8 cellular contexts compared by ENCODE assay signal in the genomic region with DNA sequence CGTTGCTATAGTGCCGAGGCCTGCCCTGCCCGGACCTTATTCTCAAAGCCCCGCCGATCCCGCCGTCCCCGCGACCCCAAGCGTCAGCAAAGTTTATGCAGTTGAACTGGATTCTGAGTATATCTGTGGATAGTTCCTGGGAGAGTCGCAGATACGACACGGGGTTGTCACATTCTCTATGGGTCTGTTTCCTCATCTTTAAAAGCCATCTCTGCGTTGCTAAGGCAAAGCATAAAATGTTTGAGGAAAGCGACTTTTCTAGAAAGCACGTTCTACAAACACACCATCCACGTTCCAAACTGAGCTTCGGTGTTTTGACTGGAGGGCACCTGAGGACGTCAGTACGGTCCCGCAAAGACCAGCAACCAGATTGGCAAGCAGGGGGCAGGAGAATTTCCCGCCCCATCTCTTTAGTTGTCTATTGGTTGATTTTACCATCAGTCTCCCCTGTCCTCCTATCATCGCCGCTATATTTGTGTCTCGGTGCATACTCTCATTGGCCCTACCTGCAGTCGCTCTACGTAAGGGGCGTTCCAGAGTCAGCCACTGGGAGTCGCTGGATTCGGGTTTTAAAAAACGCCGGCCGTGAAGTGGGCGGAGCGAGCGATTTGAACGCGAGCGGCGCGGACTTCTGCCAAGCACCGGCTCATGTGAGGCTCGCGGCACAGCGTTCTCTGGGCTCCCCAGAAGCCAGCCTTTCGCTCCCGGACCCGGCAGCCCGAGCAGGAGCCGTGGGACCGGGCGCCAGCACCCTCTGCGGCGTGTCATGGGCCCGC. TPM values are rescaled to one million over a fixed set of nuclear protein-coding genes. Genes with fewer than 3 reads are reported as not detected.
DNase-seq lines count a peak whose midpoint lies in the region; ATAC-seq and TF ChIP-seq lines count a peak whose summit lies in the region.

A gene (plus strand): TSS at position 626 of the 776 bp plus-strand sequence. CDS start 141 bp downstream, at position 767.

- H3K4me1 ChIP-seq in mammary epithelial cell (ENCODE audit: insufficient read depth, low read length) (peaks cover 6% of the 10 kb centered on the region), iPS-20b (ENCODE audit: insufficient read depth, low read length) (0 out of 2 replicates have a peak, but pooled peaks cover 3% of the 10 kb centered on the region)

- ATAC-seq in GM18870 (IDR thresholded peaks at IDR 0.05; ENCODE audit: unreplicated experiment) (peak; percentile 97), HG03135 (IDR thresholded peaks at IDR 0.05; ENCODE audit: unreplicated experiment) (peak; percentile 99)

- dilution Hi-C loops in mammary epithelial cell (cut with HindIII; ENCODE audit: low sequenced_read_pairs), result no loop called here

- peak within 1 kb of the TSS; percentile 69 to 81 (median 72) for H3K4me3 ChIP-seq in mammary epithelial cell (replicated peaks in 1 of 3; ENCODE audit: insufficient read depth in 1 of 3, low read depth in 2 of 3, low read length in 3 of 3)
- H3K4me3 ChIP-seq in iPS-20b (ENCODE audit: low read length), result peak within 1 kb of the TSS; percentile 70
- H3K4me3 ChIP-seq in skin epidermis, result peak within 1 kb of the TSS; percentile 76 to 96 (median 89)

- peaks cover 7% of the 10 kb centered on the region for H3K36me3 ChIP-seq in mammary epithelial cell (ENCODE audit: insufficient read depth, low read length)
- H3K36me3 ChIP-seq in iPS-20b (ENCODE audit: insufficient read depth, low read depth, low read length), result peaks cover 2% of the 10 kb centered on the region; the same call in 1 of the 2 replicates

- peak within 1 kb of the TSS; percentile 88 for H3K4me2 ChIP-seq in mammary epithelial cell (ENCODE audit: insufficient read depth, low read depth, low read length)

- peak within 1 kb of the TSS; percentile 83 for H2AFZ ChIP-seq in mammary epithelial cell (ENCODE audit: low read depth, low read length)

- 4% methylated on average over 41 of the region's 55 CpGs for WGBS in mammary epithelial cell (ENCODE audit: low coverage, missing lambda C conversion rate)

- no peaks in the 10 kb centered on the region for H3K9me3 ChIP-seq in mammary epithelial cell (replicated peaks; ENCODE audit: insufficient read depth, low read length)
- no peaks in the 10 kb centered on the region for H3K9me3 ChIP-seq in iPS-20b (ENCODE audit: insufficient read depth, low read depth, low read length)

- CTCF ChIA-PET in mammary epithelial cell (lab: Charles Lee; ENCODE audit: low non-redundant PET), result no interaction called here

- TF ChIP-seq CTCF in VCaP (conservative IDR thresholded peaks at IDR 0.05) (no peak), mammary epithelial cell (conservative IDR thresholded peaks at IDR 0.05 in 1 of 2, IDR thresholded peaks at IDR 0.05 in 1 of 2; ENCODE audit: extremely low read depth in 1 of 2, insufficient read depth in 1 of 2, low read depth in 1 of 2, low read length in 2 of 2) (peak in 1 of 2 donors; percentile 24)

- DNase-seq in ACHN, result peak; percentile 100
- DNase-seq in NCI-H2196 treated with DMSO at 0.1 percent for 48 hours (lab: John Stamatoyannopoulos, UW; ENCODE audit: unreplicated experiment), result peak; percentile 95
- DNase-seq in mammary epithelial cell, result peak; percentile 100

- no peaks in the 10 kb centered on the region for H4K20me1 ChIP-seq in mammary epithelial cell (ENCODE audit: insufficient read depth, low read length)

- peak within 1 kb of the TSS; percentile 57 for H3K9ac ChIP-seq in mammary epithelial cell (ENCODE audit: insufficient read depth, low read length)
- H3K9ac ChIP-seq in iPS-20b (ENCODE audit: low read depth, low read length), result peak within 1 kb of the TSS; percentile 76; the same call in 1 of the 2 replicates

- H3K79me2 ChIP-seq in mammary epithelial cell (ENCODE audit: insufficient read depth, low read length), result peaks cover 43% of the 10 kb centered on the region

- BruUV-seq in mammary epithelial cell (replicated peaks; lab: Mats Ljungman, UMichigan), result no TSS peak

- intact Hi-C loops in mammary epithelial cell (cut with micrococcal nuclease), result loop anchor here (1.0 to 2.0 kb wide), 3 partner anchors 14 to 55 kb away; no protein-coding TSS in a partner anchor

- in situ Hi-C loops in ACHN (cut with HindIII; ENCODE audit: low pct_ligation_motif_present, low pct_unique_long_range_greater_than_20kb, low sequenced_read_pairs) (no loop called here), mammary epithelial cell (cut with MboI; ENCODE audit: low sequenced_read_pairs in 2 of 2) (no loop called here)

- no peaks in the 10 kb centered on the region for H3K27me3 ChIP-seq in mammary epithelial cell (ENCODE audit: insufficient read depth, low read length)
- peaks cover 6% of the 10 kb centered on the region; the same call in 1 of the 2 replicates for H3K27me3 ChIP-seq in iPS-20b (ENCODE audit: insufficient read depth, low read length)

- H3K27ac ChIP-seq in VCaP, result peak within 1 kb of the TSS; percentile 68
- peak within 1 kb of the TSS; percentile 65 for H3K27ac ChIP-seq in mammary epithelial cell (ENCODE audit: insufficient read depth, low read depth, low read length)
- no peak within 1 kb of the TSS for H3K27ac ChIP-seq in iPS-20b (ENCODE audit: low read length)
- H3K27ac ChIP-seq in skin epidermis, result peak within 1 kb of the TSS in 16 of 21 experiments; percentile 9 to 72 (median 48)

RNA-seq across cellular contexts. Expression of the gene that starts here (rescaled TPM):
- total RNA-seq in mammary epithelial cell, result 10 to 100 TPM in 1 of 2 donors, under 1 TPM in 1; 0.17 to 18.2 TPM
- 21.4 TPM for polyA plus RNA-seq in mammary epithelial cell
- polyA minus RNA-seq in mammary epithelial cell, result 1.0 TPM
